In the genomic region with DNA sequence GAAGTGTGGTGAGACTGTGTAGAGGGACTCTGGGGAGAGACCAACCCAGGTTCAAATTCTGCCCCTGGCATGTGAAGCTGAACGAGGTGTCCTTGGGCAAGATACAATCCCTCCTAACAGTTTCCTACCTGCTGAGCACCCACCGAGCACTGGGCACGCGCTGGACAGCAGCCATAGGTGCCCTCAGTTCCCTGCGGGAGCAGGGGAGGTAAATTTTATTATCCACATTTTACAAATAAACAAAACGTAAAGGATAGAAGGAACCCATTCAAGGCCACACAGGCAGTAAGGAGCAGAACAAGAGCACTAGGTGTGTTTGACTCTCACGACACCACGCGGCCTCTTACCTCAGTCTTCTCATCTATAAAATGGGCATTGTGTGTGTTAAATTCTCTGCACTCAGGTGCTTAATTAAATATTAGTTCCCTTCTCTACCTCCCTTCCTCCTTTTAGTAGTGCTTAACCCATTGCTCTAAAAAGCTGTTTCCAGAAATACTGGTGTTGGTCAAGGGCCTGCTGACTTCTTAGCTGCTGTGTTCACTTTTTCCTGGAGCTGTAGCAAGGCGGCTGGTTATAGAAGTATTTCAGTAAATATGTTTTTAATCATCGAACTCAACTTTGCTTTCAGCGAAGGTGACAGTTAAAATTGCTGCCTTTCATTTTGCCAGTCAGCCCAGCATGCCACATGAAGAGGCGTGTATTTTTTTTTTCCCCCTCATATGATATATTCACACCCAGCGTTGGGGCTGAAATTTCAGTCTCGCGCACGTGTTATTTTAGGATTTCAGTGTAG, we compare ENCODE assay signal across 16 cellular contexts. TPM values are rescaled to one million over a fixed set of nuclear protein-coding genes. Genes with fewer than 3 reads are reported as not detected.
DNase-seq lines count a peak whose midpoint lies in the region; TF ChIP-seq lines count a peak whose summit lies in the region.
"Had no signal": no experiment of that assay in that cellular context is flagged by ENCODE, and none has a peak within 500 bp of the region (broad histone marks: within the 10 kb centered on the region; RNA-seq: fewer than 3 reads in every experiment).

No MANE protein-coding gene starts in this region.

- peaks cover 24% of the 10 kb centered on the region for H3K36me3 Mint-ChIP-seq in Calu3 (ENCODE audit: insufficient read depth, unreplicated experiment)
- H3K36me3 Mint-ChIP-seq in glutamatergic neuron (ENCODE audit: unreplicated experiment): peaks cover 5% of the 10 kb centered on the region
- H3K36me3 Mint-ChIP-seq: CD4-positive, alpha-beta memory T cell had no signal

- peaks cover 3% of the 10 kb centered on the region for H3K9me3 Mint-ChIP-seq in Calu3 (ENCODE audit: low read depth, unreplicated experiment)
- H3K9me3 Mint-ChIP-seq in glutamatergic neuron (ENCODE audit: unreplicated experiment): peaks cover 2% of the 10 kb centered on the region

- no peaks in the 10 kb centered on the region for H3K27me3 Mint-ChIP-seq in Calu3 (ENCODE audit: unreplicated experiment)
- peaks cover 6% of the 10 kb centered on the region for H3K27me3 Mint-ChIP-seq in glutamatergic neuron (ENCODE audit: unreplicated experiment)

- H3K36me3 ChIP-seq in SK-N-MC (ENCODE audit: insufficient read depth, low read length): no peaks in the 10 kb centered on the region

- H3K9ac ChIP-seq in SK-N-MC (ENCODE audit: insufficient read length): no peak overlapping the region
- H3K9ac ChIP-seq: BLaER1 treated with 17β-estradiol and CSF1 and Interleukin-3, amounts not matched to agents 10 nM and 100 nM; GM23248 had no signal

- TF ChIP-seq CTCF in Calu3 (IDR thresholded peaks at IDR 0.05; ENCODE audit: unreplicated experiment): no peak
- no peak for TF ChIP-seq CTCF in glutamatergic neuron (IDR thresholded peaks at IDR 0.05; ENCODE audit: partially characterized antibody, unreplicated experiment)

- H3K4me1 Mint-ChIP-seq in Calu3 (ENCODE audit: low read depth, unreplicated experiment): peaks cover 30% of the 10 kb centered on the region
- H3K4me1 Mint-ChIP-seq in glutamatergic neuron (ENCODE audit: low read depth, unreplicated experiment): peaks cover 48% of the 10 kb centered on the region
- H3K4me1 Mint-ChIP-seq: CD4-positive, alpha-beta memory T cell; IgD-negative memory B cell had no signal

- no peak overlapping the region for H3K4me3 ChIP-seq in SK-N-MC
- H3K4me3 ChIP-seq: BLaER1 treated with 17β-estradiol and CSF1 and Interleukin-3, amounts not matched to agents 10 nM and 100 nM; GM23248 had no signal

- no TSS peak for BruUV-seq in Calu3 (replicated peaks; lab: Mats Ljungman, UMichigan)

- intact Hi-C loops in Calu3 (cut with micrococcal nuclease; ENCODE audit: unreplicated experiment): no loop called here

- H3K27ac ChIP-seq in SK-N-MC: peak overlapping the region; percentile 4; the same call in 1 of the 2 replicates
- H3K27ac ChIP-seq: BLaER1 treated with 17β-estradiol and CSF1 and Interleukin-3, amounts not matched to agents 10 nM and 100 nM; GM23248 had no signal

- H3K27ac Mint-ChIP-seq in Calu3 (ENCODE audit: unreplicated experiment) (peak overlapping the region; percentile 38), glutamatergic neuron (ENCODE audit: unreplicated experiment) (peak overlapping the region; percentile 77)
- H3K27ac Mint-ChIP-seq: CD4-positive, alpha-beta memory T cell; IgD-negative memory B cell had no signal

- CTCF ChIA-PET in Calu3 (lab: Charles Lee): no interaction called here

- H3K4me3 Mint-ChIP-seq in Calu3 (ENCODE audit: low read depth, unreplicated experiment) (no peak overlapping the region), glutamatergic neuron (ENCODE audit: unreplicated experiment) (peak overlapping the region; percentile 42)
- H3K4me3 Mint-ChIP-seq: CD4-positive, alpha-beta memory T cell; H9; IgD-negative memory B cell had no signal

- DNase-seq in NCI-H2081 (lab: John Stamatoyannopoulos, UW) (peak; percentile 63 to 78), NCI-H2081 treated with DMSO at 0.1 percent for 48 hours (lab: John Stamatoyannopoulos, UW) (no peak), Calu3 (no peak), SK-N-MC (ENCODE audit: low read depth, low spot score) (no peak), glutamatergic neuron (no peak), T1000 (lab: John Stamatoyannopoulos, UW) (no peak), dedifferentiated amniotic fluid mesenchymal stem cell (ENCODE audit: extremely low spot score) (no peak), AG08396 (ENCODE audit: low spot score) (no peak)
- DNase-seq: 8988T; CD4-positive, alpha-beta memory T cell; GF-D8; H9 had no signal

- H3K9me3 ChIP-seq in SK-N-MC (ENCODE audit: low read depth, low read length): no peaks in the 10 kb centered on the region

RNA-seq across cellular contexts. Expression of gene PGBD5, which starts 41.6 kb away (rescaled TPM):
- total RNA-seq in Calu3 (2022) (27.4 and 37.8 TPM in 2 replicates), glutamatergic neuron (ENCODE audit: unreplicated experiment) (72.4 TPM)
- total RNA-seq: CD4-positive, alpha-beta memory T cell; HT-29 had no signal

Comparison
In these comparisons a context has a peak if more than half of its experiments do, and no peak if none do; other contexts are left out.
1. DNase-seq: peak in NCI-H2081 (2 of 2); none in NCI-H2081 treated with DMSO at 0.1 percent for 48 hours (single experiment), Calu3 (single experiment), SK-N-MC (single experiment), glutamatergic neuron (single experiment), T1000 (single experiment), dedifferentiated amniotic fluid mesenchymal stem cell (single experiment) and AG08396 (single experiment).